ENCODE assay signal across 8 cellular contexts in the genomic region with DNA sequence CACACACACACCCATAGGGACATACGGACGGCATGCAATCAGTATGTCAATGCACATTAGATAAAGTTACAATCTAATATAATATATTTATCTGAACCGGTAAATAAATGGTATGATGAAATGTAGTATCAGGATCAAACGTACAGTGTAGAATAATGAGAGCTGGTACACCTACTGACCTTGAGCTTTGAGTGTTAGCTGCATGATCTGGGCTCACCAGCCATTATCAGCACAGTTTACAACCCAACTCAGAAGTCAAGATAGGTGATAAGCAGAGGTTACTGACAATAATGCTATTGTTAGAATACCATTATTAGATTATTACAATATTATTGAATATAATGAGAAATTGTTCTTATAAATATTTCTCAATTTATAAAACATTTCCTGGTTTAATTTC.
"Had no signal": no experiment of that assay in that cellular context is flagged by ENCODE, and none has a peak within 500 bp of the region (broad histone marks: within the 10 kb centered on the region; RNA-seq: fewer than 3 reads in every experiment).

No MANE protein-coding gene starts in this region.

- DNase-seq: GDM1, GF-D8 had no signal

- FAIRE-seq: G401.6, GM12878, GM12891, GM12892, GM18507, GM19239 had no signal

- ATAC-seq: GM12878 had no signal

- H3K4me3 ChIP-seq: GM12878 had no signal
